ENCODE assay signal across 15 cellular contexts in genomic region chr1:1852619-1853414, GRCh38. TPM values are rescaled to one million over a fixed set of nuclear protein-coding genes. Genes with fewer than 3 reads are reported as not detected.
DNase-seq lines count a peak whose midpoint lies in the region; ATAC-seq, FAIRE-seq and TF ChIP-seq lines count a peak whose summit lies in the region.
"Had no signal": no experiment of that assay in that cellular context is flagged by ENCODE, and none has a peak within 500 bp of the region (broad histone marks: within the 10 kb centered on the region; RNA-seq: fewer than 3 reads in every experiment).

No MANE protein-coding gene starts in this region.

- H3K4me3 Mint-ChIP-seq in brain (no peak overlapping the region), neural crest cell (no peak overlapping the region)

- H3K9me3 Mint-ChIP-seq in brain: no peaks in the 10 kb centered on the region
- no peaks in the 10 kb centered on the region for H3K9me3 Mint-ChIP-seq in neural crest cell

- peaks cover 98% of the 10 kb centered on the region for H3K4me1 ChIP-seq in BLaER1
- no peaks in the 10 kb centered on the region for H3K4me1 ChIP-seq in NT2/D1 (ENCODE audit: insufficient read depth, insufficient read length)

- H3K27me3 Mint-ChIP-seq in brain: no peaks in the 10 kb centered on the region
- no peaks in the 10 kb centered on the region for H3K27me3 Mint-ChIP-seq in neural crest cell (ENCODE audit: low read depth)

- H3K9ac ChIP-seq in BLaER1 (no peak overlapping the region), NT2/D1 (ENCODE audit: insufficient read length, low read depth) (peak overlapping the region; percentile 8)

- FAIRE-seq in RCC 7860 (lab: Jason Lieb, UNC) (no peak), GM19239 (lab: Jason Lieb, UNC) (no peak)

- H3K36me3 Mint-ChIP-seq in brain: peaks cover 58% of the 10 kb centered on the region
- H3K36me3 Mint-ChIP-seq in neural crest cell (ENCODE audit: low read depth): peaks cover 9% of the 10 kb centered on the region

- H3K4me1 Mint-ChIP-seq in brain (peaks cover 62% of the 10 kb centered on the region), neural crest cell (peaks cover 49% of the 10 kb centered on the region)

- no peak overlapping the region for H3K27ac ChIP-seq in BLaER1

- H3K27ac Mint-ChIP-seq in brain: peak overlapping the region in 4 of 5 experiments; percentile 0 to 33 (median 4)
- H3K27ac Mint-ChIP-seq in neural crest cell (ENCODE audit: unreplicated experiment): peak overlapping the region; percentile 7

- no peak for TF ChIP-seq CTCF in brain (conservative IDR thresholded peaks at IDR 0.05)
- no peak for TF ChIP-seq CTCF in neural crest cell (conservative IDR thresholded peaks at IDR 0.05)

- peak overlapping the region; percentile 42; the same call in 1 of the 2 replicates for H3K4me2 ChIP-seq in BLaER1

- DNase-seq in NT2/D1 (ENCODE audit: low read depth, low spot score) (no peak), neural crest cell (ENCODE audit: low read depth, low spot score) (no peak), RCC 7860 (ENCODE audit: low spot score) (no peak), mesenteric fat pad (ENCODE audit: low spot score) (no peak), GM19239 (ENCODE audit: insufficient read length, low spot score) (no peak)
- DNase-seq: activated CD8-positive, alpha-beta memory T cell treated with anti-CD3 and anti-CD28 coated beads, Interleukin-2, amount 50 U/mL, for 48 hours; amygdala; DMS79; mammary epithelial cell; NCI-H1048; NCI-H345 had no signal

- H3K36me3 ChIP-seq in BLaER1 (peaks cover 77% of the 10 kb centered on the region), NT2/D1 (ENCODE audit: insufficient read depth, insufficient read length, low read length) (peaks cover 39% of the 10 kb centered on the region)
- H3K36me3 ChIP-seq: prostate gland had no signal

- no peaks in the 10 kb centered on the region for H3K9me3 ChIP-seq in BLaER1
- no peaks in the 10 kb centered on the region for H3K9me3 ChIP-seq in NT2/D1 (ENCODE audit: insufficient read depth, low read length)
- H3K9me3 ChIP-seq: prostate gland had no signal

- no peak overlapping the region for H3K4me3 ChIP-seq in BLaER1
- H3K4me3 ChIP-seq in NT2/D1 (ENCODE audit: insufficient read length, low read depth): no peak overlapping the region
- H3K4me3 ChIP-seq: prostate gland had no signal

- H3K27me3 ChIP-seq in BLaER1 (no peaks in the 10 kb centered on the region), NT2/D1 (ENCODE audit: insufficient read depth, insufficient read length) (no peaks in the 10 kb centered on the region)

- no peak for ATAC-seq in GM19452 (IDR thresholded peaks at IDR 0.05; ENCODE audit: unreplicated experiment)

- peaks cover 100% of the 10 kb centered on the region for H4K20me1 ChIP-seq in BLaER1

RNA-seq across cellular contexts. Expression of gene GNB1, which starts 38.1 kb away (rescaled TPM):
- polyA plus RNA-seq in brain (ENCODE audit: insufficient read depth, low read depth, low replicate concordance): 689 TPM
- total RNA-seq in neural crest cell (470 and 474 TPM in 2 replicates), mesenteric fat pad (318 TPM)
